In the genomic region with DNA sequence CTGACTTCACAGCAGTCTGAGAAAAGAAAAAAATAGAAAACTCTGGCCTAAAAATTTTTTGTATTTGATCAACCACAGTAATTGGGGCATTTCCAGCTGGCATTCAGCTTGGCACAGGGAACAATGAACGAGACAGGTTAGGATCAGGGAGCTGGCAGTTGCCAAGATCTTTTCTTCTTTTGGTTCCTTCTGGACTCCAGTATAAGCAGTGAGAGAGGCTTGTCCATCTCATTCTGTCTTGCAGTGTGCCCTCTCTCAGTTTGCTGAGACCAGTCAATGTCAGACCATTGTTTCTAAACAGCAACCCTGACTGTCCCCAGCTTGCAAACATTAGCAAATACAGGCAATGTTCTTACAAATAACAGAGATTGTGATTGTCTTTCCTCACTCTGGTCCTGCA, we compare ENCODE assay signal across 22 cellular contexts.
A peak's percentile ranks its signal among the peaks of the same experiment; 100 is the strongest.
DNase-seq lines count a peak whose midpoint lies in the region; ATAC-seq, FAIRE-seq and TF ChIP-seq lines count a peak whose summit lies in the region.
"Had no signal": no experiment of that assay in that cellular context is flagged by ENCODE, and none has a peak within 500 bp of the region (broad histone marks: within the 10 kb centered on the region; RNA-seq: fewer than 3 reads in every experiment).

No MANE protein-coding gene starts in this region.

- no peak overlapping the region for H3K4me2 ChIP-seq in H1 (ENCODE audit: insufficient read depth in 1 of 2, low read depth in 2 of 2, low read length in 2 of 2)
- H3K4me2 ChIP-seq: PC-9 had no signal

- no peak overlapping the region for H3K56ac ChIP-seq in H1 (replicated peaks; ENCODE audit: insufficient read length, low read depth, low read length)

- ATAC-seq in HG03039 (IDR thresholded peaks at IDR 0.05; ENCODE audit: unreplicated experiment), result no peak
- ATAC-seq: CD8-positive, alpha-beta T cell; T-cell had no signal

- no peaks in the 10 kb centered on the region for H3K27me3 Mint-ChIP-seq in neural crest cell (ENCODE audit: low read depth)

- H2BK20ac ChIP-seq in H1 (ENCODE audit: low read length), result no peak overlapping the region

- H3K18ac ChIP-seq in H1 (ENCODE audit: extremely low read depth, low read length), result no peak overlapping the region

- no peak overlapping the region for H2BK15ac ChIP-seq in H1 (ENCODE audit: low read length)

- H4K5ac ChIP-seq in H1 (ENCODE audit: insufficient read length, low read depth, low read length), result no peak overlapping the region

- H3K4ac ChIP-seq in H1 (replicated peaks; ENCODE audit: insufficient read length, low read depth, low read length), result no peak overlapping the region

- H2AK5ac ChIP-seq in H1 (ENCODE audit: low read depth, low read length), result no peak overlapping the region

- POLR2A ChIA-PET in H1 (lab: Charles Lee; ENCODE audit: partially characterized antibody), result no interaction called here

- no peaks in the 10 kb centered on the region for H3K23me2 ChIP-seq in H1 (ENCODE audit: low read depth, low read length)

- DNase-seq in NCI-H1105 treated with DMSO at 0.1 percent for 48 hours (lab: John Stamatoyannopoulos, UW) (peak; percentile 22), NCI-H1105 (lab: John Stamatoyannopoulos, UW) (no peak), NCI-H446 treated with DMSO at 0.1 percent for 48 hours (lab: John Stamatoyannopoulos, UW) (peak; percentile 36), H1 (ENCODE audit: low read depth in 1 of 2, low spot score in 2 of 2) (no peak), neural crest cell (ENCODE audit: low read depth, low spot score) (no peak), SHP77 treated with DMSO at 0.1 percent for 48 hours (lab: John Stamatoyannopoulos, UW) (no peak), amygdala (lab: John Stamatoyannopoulos, UW) (no peak)
- DNase-seq: CD8-positive, alpha-beta T cell; DND-41; HCEC 1CT; KG1; NCI-H1436 treated with DMSO at 0.1 percent for 48 hours; NCI-H1930; NCI-H2171; NCI-H526 treated with DMSO at 0.1 percent for 48 hours; PC-9; T-cell had no signal

- TF ChIP-seq CTCF in H1 (IDR thresholded peaks at IDR 0.05; ENCODE audit: control extremely low read depth in 1 of 3, insufficient read depth in 1 of 3, low read depth in 1 of 3, low read length in 3 of 3), result no peak
- TF ChIP-seq CTCF in neural crest cell (conservative IDR thresholded peaks at IDR 0.05), result no peak

- H3K14ac ChIP-seq in H1 (ENCODE audit: insufficient read length), result no peak overlapping the region

- no peaks in the 10 kb centered on the region for H3K27me3 ChIP-seq in H1 (replicated peaks in 1 of 4; ENCODE audit: control insufficient read depth in 3 of 4, extremely low read depth in 1 of 4, insufficient read depth in 3 of 4, low read length in 3 of 4)

- CTCF ChIA-PET in H1 (lab: Charles Lee; ENCODE audit: partially characterized antibody), result interaction anchor here (0.6 kb wide), 1 partner anchor 128 kb away, joined by 3 read pairs; no protein-coding TSS in a partner anchor

- no peak overlapping the region for H3K4me3 Mint-ChIP-seq in neural crest cell
- H3K4me3 Mint-ChIP-seq: CD8-positive, alpha-beta T cell; T-cell had no signal

- TF ChIP-seq EP300 in H1 (IDR thresholded peaks at IDR 0.05; ENCODE audit: borderline replicate concordance in 1 of 2, low read depth in 2 of 2, low read length in 2 of 2), result no peak

- H2BK5ac ChIP-seq in H1 (ENCODE audit: low read depth, low read length), result no peak overlapping the region

- no peaks in the 10 kb centered on the region for H3K79me1 ChIP-seq in H1 (ENCODE audit: low read depth, low read length)

- no peak overlapping the region for H4K8ac ChIP-seq in H1 (ENCODE audit: extremely low read depth, insufficient read depth, low read length)

- no peak overlapping the region for H3K23ac ChIP-seq in H1 (ENCODE audit: insufficient read length)

- peak overlapping the region; percentile 28 for H3K27ac Mint-ChIP-seq in neural crest cell (ENCODE audit: unreplicated experiment)
- H3K27ac Mint-ChIP-seq: CD8-positive, alpha-beta T cell; T-cell had no signal

- H2BK120ac ChIP-seq in H1 (replicated peaks; ENCODE audit: low read depth, low read length), result no peak overlapping the region

- H3K4me1 Mint-ChIP-seq in neural crest cell, result no peaks in the 10 kb centered on the region
- H3K4me1 Mint-ChIP-seq: T-cell had no signal

- no peak overlapping the region for H3K27ac ChIP-seq in H1 (ENCODE audit: low read depth, low read length)
- H3K27ac ChIP-seq: 22Rv1, HL-60, PC-9, RWPE1 had no signal

- no peaks in the 10 kb centered on the region for H3K36me3 Mint-ChIP-seq in neural crest cell (ENCODE audit: low read depth)
- H3K36me3 Mint-ChIP-seq: CD8-positive, alpha-beta T cell; T-cell had no signal

- H3K36me3 ChIP-seq in H1 (ENCODE audit: control insufficient read depth in 2 of 4, insufficient read depth in 4 of 4, low read length in 3 of 4), result no peaks in the 10 kb centered on the region

- no peaks in the 10 kb centered on the region for H3K4me1 ChIP-seq in H1 (replicated peaks in 1 of 4; ENCODE audit: control insufficient read depth in 3 of 4, insufficient read depth in 4 of 4, low read length in 3 of 4)

- no peaks in the 10 kb centered on the region for H4K20me1 ChIP-seq in H1 (replicated peaks in 1 of 2; ENCODE audit: control insufficient read depth in 1 of 2, insufficient read depth in 2 of 2, low read length in 2 of 2)

- peak overlapping the region; percentile 81; the same call in 1 of the 2 replicates for H2AFZ ChIP-seq in H1 (ENCODE audit: low read length)
- H2AFZ ChIP-seq: PC-9 had no signal

- no peak for FAIRE-seq in H1 (lab: Jason Lieb, UNC)
- FAIRE-seq: GM12891 had no signal

- no peaks in the 10 kb centered on the region for H3K9me3 Mint-ChIP-seq in neural crest cell
- H3K9me3 Mint-ChIP-seq: CD8-positive, alpha-beta T cell had no signal

- no peak overlapping the region for H3K4me3 ChIP-seq in H1 (ENCODE audit: extremely low read depth in 1 of 4, insufficient read depth in 2 of 4, low read depth in 3 of 4, low read length in 4 of 4)
- H3K4me3 ChIP-seq: PC-9 had no signal

- no peak for TF ChIP-seq POLR2A in H1 (IDR thresholded peaks at IDR 0.05; ENCODE audit: control extremely low read depth in 1 of 2, low read depth in 2 of 2, low read length in 2 of 2)

- no peak overlapping the region for H3K9ac ChIP-seq in H1 (replicated peaks in 1 of 4; ENCODE audit: extremely low read depth in 1 of 4, low read depth in 3 of 4, low read length in 3 of 4)

- H3K79me2 ChIP-seq in H1 (ENCODE audit: control insufficient read depth in 1 of 2, insufficient read depth in 2 of 2, low read length in 2 of 2), result no peaks in the 10 kb centered on the region

- H2BK12ac ChIP-seq in H1 (ENCODE audit: low read depth, low read length), result no peak overlapping the region

- H4K91ac ChIP-seq in H1 (replicated peaks; ENCODE audit: insufficient read length, low read length), result no peak overlapping the region

- no peak for TF ChIP-seq RAD21 in H1 (IDR thresholded peaks at IDR 0.05 in 1 of 2, conservative IDR thresholded peaks at IDR 0.05 in 1 of 2; ENCODE audit: low read depth in 2 of 2, low read length in 2 of 2)

- WGBS in H1 (ENCODE audit: extremely low coverage in 1 of 2, insufficient coverage in 1 of 2, insufficient read length in 1 of 2, insufficient replicate concordance in 2 of 2, low coverage in 1 of 2, low lambda C conversion rate in 2 of 2, missing lambda C conversion rate in 1 of 2), 2 experiments, result 100% methylated on average over 1 of the region's 1 CpG; no CpG with 5 or more reads in 1 of the 2 experiments

- no peaks in the 10 kb centered on the region for H3K9me3 ChIP-seq in H1 (ENCODE audit: insufficient read depth in 2 of 2, low read depth in 1 of 2, low read length in 1 of 2)

TF ChIP-seq in H1, 55 proteins besides CTCF, POLR2A, EP300 and RAD21 (continues in another document):
- no peak for TF ChIP-seq KDM1A (IDR thresholded peaks at IDR 0.05; ENCODE audit: borderline replicate concordance, low read length)

Comparison
In these comparisons a context has a peak if more than half of its experiments do, and no peak if none do; other contexts are left out.
1. DNase-seq: peak in NCI-H1105 treated with DMSO at 0.1 percent for 48 hours (single experiment) and NCI-H446 treated with DMSO at 0.1 percent for 48 hours (single experiment); none in NCI-H1105 (single experiment), H1 (0 of 2), neural crest cell (single experiment), SHP77 treated with DMSO at 0.1 percent for 48 hours (single experiment) and amygdala (0 of 56).